Comparison of ENCODE assay signal across 23 cellular contexts in genomic region chr5:73307645-73308346, GRCh38.
DNase-seq lines count a peak whose midpoint lies in the region; ATAC-seq lines count a peak whose summit lies in the region.
"Had no signal": no experiment of that assay in that cellular context is flagged by ENCODE, and none has a peak within 500 bp of the region (broad histone marks: within the 10 kb centered on the region; RNA-seq: fewer than 3 reads in every experiment).

No MANE protein-coding gene starts in this region.

- no peak for ATAC-seq in GM19467 (IDR thresholded peaks at IDR 0.05; ENCODE audit: unreplicated experiment)
- ATAC-seq: gastroesophageal sphincter; GM23338; left lobe of liver; PC-3; Right ventricle myocardium inferior; SK-N-SH treated with all-trans-retinoic acid at 6 μM for 48 hours; stimulated activated memory B cell treated with anti-CD40 and anti-IgM and Interleukin-4, amounts not matched to agents 10 μg/mL and 1 μg/mL and 100 μg/mL, for 72 hours had no signal

- DNase-seq in DMS 273 (lab: John Stamatoyannopoulos, UW; ENCODE audit: unreplicated experiment): peak; percentile 31
- DNase-seq in DMS 273 treated with DMSO at 0.1 percent for 48 hours (lab: John Stamatoyannopoulos, UW): no peak
- peak; percentile 91 for DNase-seq in NCI-H1092 treated with DMSO at 0.1 percent for 48 hours (lab: John Stamatoyannopoulos, UW)
- peak; percentile 35 to 55 for DNase-seq in NCI-H446 (lab: John Stamatoyannopoulos, UW)
- DNase-seq in left kidney (ENCODE audit: low read depth, low spot score): peak; percentile 66
- DNase-seq in EL: no peak
- no peak for DNase-seq in putamen (ENCODE audit: low spot score)
- DNase-seq: activated CD4-positive, alpha-beta T cell treated with anti-CD3 and anti-CD28 coated beads, Interleukin-2, amount 50 U/mL, for 4 hours; activated CD4-positive, CD25-positive, alpha-beta regulatory T cell; activated T-cell treated with anti-CD3 and anti-CD28 coated beads, Interleukin-2, amount 50 U/mL, for 48 hours; Calu3; IMR-90; NCI-H1436; NK-92 treated with Interleukin-12 subunit alpha and Interleukin-12 subunit beta, amount 100 ng/mL, for 24 hours; PC-3; substantia nigra had no signal

Comparison
In these comparisons a context has a peak if more than half of its experiments do, and no peak if none do; other contexts are left out.
1. DNase-seq: peak in DMS 273 (single experiment), NCI-H1092 treated with DMSO at 0.1 percent for 48 hours (single experiment), NCI-H446 (2 of 2) and left kidney (single experiment); none in DMS 273 treated with DMSO at 0.1 percent for 48 hours (single experiment), EL (single experiment) and putamen (single experiment).